ENCODE assay signal across 10 cellular contexts in the genomic region with DNA sequence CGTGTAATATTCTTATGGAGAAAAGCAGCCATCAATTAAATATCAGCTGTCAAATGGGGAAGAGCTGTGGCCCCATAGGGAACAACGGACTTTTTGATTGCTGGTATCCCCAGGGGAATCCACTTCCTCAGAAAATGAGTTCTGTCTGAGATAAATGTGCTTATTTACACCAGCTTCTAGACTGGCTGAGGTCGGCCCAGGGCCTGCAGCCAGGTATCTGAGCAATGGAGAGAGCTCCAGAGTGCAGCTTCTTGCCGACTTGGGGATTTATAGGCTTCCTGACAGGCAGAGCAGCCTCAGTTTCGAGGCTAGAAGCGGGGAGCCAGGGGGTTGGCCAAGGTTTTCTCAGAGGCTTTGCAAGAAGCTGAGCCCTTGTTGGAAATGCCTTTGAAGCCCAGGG.
A peak's percentile ranks its signal among the peaks of the same experiment; 100 is the strongest.
DNase-seq lines count a peak whose midpoint lies in the region; ATAC-seq and TF ChIP-seq lines count a peak whose summit lies in the region.
"Had no signal": no experiment of that assay in that cellular context is flagged by ENCODE, and none has a peak within 500 bp of the region (broad histone marks: within the 10 kb centered on the region; RNA-seq: fewer than 3 reads in every experiment).

No MANE protein-coding gene starts in this region.

- peak overlapping the region; percentile 76 for H3K9ac ChIP-seq in skeletal muscle satellite cell (ENCODE audit: low read depth, low read length)

- H3K4me3 ChIP-seq in SJSA1 (no peak overlapping the region), right atrium auricular region (no peak overlapping the region), skeletal muscle satellite cell (ENCODE audit: low read length) (no peak overlapping the region)

- intact Hi-C loops in activated CD4-positive, alpha-beta T cell treated with anti-CD3 and anti-CD28 coated beads, Interleukin-2, amount 10 ng/mL, durations not matched to agents 24 days and 14 days (cut with micrococcal nuclease): no loop called here

- peak overlapping the region; percentile 23 for H3K4me2 ChIP-seq in skeletal muscle satellite cell (ENCODE audit: low read length)

- ATAC-seq in GM18502 (IDR thresholded peaks at IDR 0.05; ENCODE audit: poor library complexity, unreplicated experiment) (no peak), HG03025 (IDR thresholded peaks at IDR 0.05; ENCODE audit: low FRiP score, unreplicated experiment) (no peak)

- TF ChIP-seq CTCF in right atrium auricular region (IDR thresholded peaks at IDR 0.05): no peak

- H3K9me3 ChIP-seq in SJSA1 (replicated peaks) (no peaks in the 10 kb centered on the region), right atrium auricular region (no peaks in the 10 kb centered on the region), skeletal muscle satellite cell (replicated peaks; ENCODE audit: low read length) (no peaks in the 10 kb centered on the region)

- peaks cover 68% of the 10 kb centered on the region for H3K4me1 ChIP-seq in SJSA1 (replicated peaks)
- H3K4me1 ChIP-seq in right atrium auricular region: peaks cover 0 to 64% of the 10 kb centered on the region in 2 donors
- peaks cover 68% of the 10 kb centered on the region for H3K4me1 ChIP-seq in skeletal muscle satellite cell (ENCODE audit: control insufficient read depth, insufficient read depth, low read length)

- no peak overlapping the region for H3K4me3 Mint-ChIP-seq in activated CD4-positive, alpha-beta T cell treated with anti-CD3 and anti-CD28 coated beads, Interleukin-2, amount 10 ng/mL, durations not matched to agents 24 days and 14 days

- no peaks in the 10 kb centered on the region for H3K36me3 ChIP-seq in SJSA1
- no peaks in the 10 kb centered on the region for H3K36me3 ChIP-seq in right atrium auricular region
- no peaks in the 10 kb centered on the region for H3K36me3 ChIP-seq in skeletal muscle satellite cell (ENCODE audit: insufficient read depth, low read length)

- H3K36me3 Mint-ChIP-seq in activated CD4-positive, alpha-beta T cell treated with anti-CD3 and anti-CD28 coated beads, Interleukin-2, amount 10 ng/mL, durations not matched to agents 24 days and 14 days (ENCODE audit: low read depth): no peaks in the 10 kb centered on the region

- no peak overlapping the region for H3K27ac Mint-ChIP-seq in activated CD4-positive, alpha-beta T cell treated with anti-CD3 and anti-CD28 coated beads, Interleukin-2, amount 10 ng/mL, durations not matched to agents 24 days and 14 days

- DNase-seq in GM03348 (ENCODE audit: low spot score): peak; percentile 41
- DNase-seq in SJSA1 (ENCODE audit: low read depth in 1 of 2, low spot score in 2 of 2): no peak
- no peak for DNase-seq in right atrium auricular region (ENCODE audit: low spot score)
- DNase-seq in activated CD4-positive, alpha-beta T cell treated with anti-CD3 and anti-CD28 coated beads, Interleukin-2, amount 10 ng/mL, durations not matched to agents 24 days and 14 days: no peak
- DNase-seq in NCI-H1092 treated with DMSO at 0.1 percent for 48 hours (lab: John Stamatoyannopoulos, UW): no peak
- DNase-seq: activated T-cell treated with anti-CD3 and anti-CD28 coated beads for 4 hours, NCI-H2029 treated with DMSO at 0.1 percent for 48 hours had no signal

- no peaks in the 10 kb centered on the region for H3K4me1 Mint-ChIP-seq in activated CD4-positive, alpha-beta T cell treated with anti-CD3 and anti-CD28 coated beads, Interleukin-2, amount 10 ng/mL, durations not matched to agents 24 days and 14 days

- H3K27me3 Mint-ChIP-seq in activated CD4-positive, alpha-beta T cell treated with anti-CD3 and anti-CD28 coated beads, Interleukin-2, amount 10 ng/mL, durations not matched to agents 24 days and 14 days: peaks cover 19% of the 10 kb centered on the region

- H3K27ac ChIP-seq in SJSA1 (peak overlapping the region; percentile 44; the same call in 1 of the 2 replicates), right atrium auricular region (peak overlapping the region; percentile 93)

- no peaks in the 10 kb centered on the region for H3K9me3 Mint-ChIP-seq in activated CD4-positive, alpha-beta T cell treated with anti-CD3 and anti-CD28 coated beads, Interleukin-2, amount 10 ng/mL, durations not matched to agents 24 days and 14 days

- no peaks in the 10 kb centered on the region for H3K27me3 ChIP-seq in SJSA1 (replicated peaks)
- no peaks in the 10 kb centered on the region for H3K27me3 ChIP-seq in right atrium auricular region
- H3K27me3 ChIP-seq in skeletal muscle satellite cell (ENCODE audit: control insufficient read depth, insufficient read depth, low read length): no peaks in the 10 kb centered on the region
